In the genomic region with DNA sequence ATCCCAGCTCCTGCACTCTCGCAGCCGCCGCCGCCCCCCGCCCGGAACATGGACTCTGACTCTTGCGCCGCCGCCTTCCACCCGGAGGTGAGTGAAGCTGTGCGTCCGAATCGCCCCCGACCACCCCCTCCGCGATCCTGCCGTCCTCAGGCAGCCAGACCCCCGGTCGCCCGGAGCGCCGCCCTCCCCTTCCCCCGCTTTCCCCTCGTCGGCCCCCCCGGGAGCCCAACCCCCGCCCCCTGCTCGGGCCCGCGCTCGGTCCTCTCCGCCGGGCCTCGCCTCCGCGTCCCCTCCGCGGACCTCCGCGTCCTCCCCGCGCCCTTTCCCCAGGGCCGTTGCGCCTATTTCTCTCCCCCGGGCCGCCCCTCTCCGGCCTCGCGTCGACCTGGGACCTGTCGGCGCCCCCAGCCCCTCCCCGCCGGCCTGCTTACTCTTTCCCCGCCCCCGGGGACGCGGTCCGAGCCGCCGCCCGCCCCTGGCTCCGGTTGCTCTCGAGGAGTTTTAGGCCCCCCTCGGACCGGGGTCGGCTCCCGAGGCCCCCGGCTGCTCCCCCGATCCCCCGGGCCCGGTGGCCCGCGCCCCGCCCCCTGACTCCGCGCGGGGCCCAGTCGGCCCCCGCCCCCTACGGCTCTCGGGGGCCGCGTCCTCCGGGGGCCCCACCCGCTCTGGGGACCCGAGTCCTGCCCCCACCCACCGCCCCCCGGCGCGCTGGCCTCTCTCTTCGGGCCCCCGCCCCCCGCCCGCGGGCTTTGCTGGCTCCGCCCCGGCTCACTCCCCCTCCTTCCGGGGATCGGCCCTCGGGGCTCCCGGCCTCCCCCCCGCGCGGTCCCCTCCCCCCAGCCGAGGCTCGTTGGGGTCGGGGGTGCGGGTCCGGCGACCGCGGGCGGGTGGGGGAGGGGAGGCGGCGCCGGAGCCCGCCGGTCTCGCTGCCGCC, we compare ENCODE assay signal across 9 cellular contexts. TPM values are rescaled to one million over a fixed set of nuclear protein-coding genes. Genes with fewer than 3 reads are reported as not detected.
DNase-seq lines count a peak whose midpoint lies in the region; ATAC-seq and TF ChIP-seq lines count a peak whose summit lies in the region.
"Had no signal": no experiment of that assay in that cellular context is flagged by ENCODE, and none has a peak within 500 bp of the region (broad histone marks: within the 10 kb centered on the region; RNA-seq: fewer than 3 reads in every experiment).

No MANE protein-coding gene starts in this region.

- H3K4me3 ChIP-seq in neuron (ENCODE audit: low read length): peak overlapping the region; percentile 78

- no peaks in the 10 kb centered on the region for H3K27me3 ChIP-seq in foreskin keratinocyte
- H3K27me3 ChIP-seq in neuron (ENCODE audit: insufficient read depth, low read length): no peaks in the 10 kb centered on the region

- peak overlapping the region; percentile 84 for H2AFZ ChIP-seq in neuron (ENCODE audit: low read depth, low read length)

- H3K9me3 ChIP-seq in neuron (ENCODE audit: low read length): no peaks in the 10 kb centered on the region

- peaks cover 24% of the 10 kb centered on the region for H3K36me3 ChIP-seq in neuron (ENCODE audit: insufficient read depth, low read length)

- H3K4me1 ChIP-seq in foreskin keratinocyte (peaks cover 15% of the 10 kb centered on the region), neuron (ENCODE audit: insufficient read depth, low read length) (peaks cover 7% of the 10 kb centered on the region)

- TF ChIP-seq CTCF in foreskin keratinocyte (conservative IDR thresholded peaks at IDR 0.05): no peak

- no peak overlapping the region for H3K27ac ChIP-seq in foreskin keratinocyte

- DNase-seq in EL (peak; percentile 59), NAMALWA (ENCODE audit: low spot score) (peak; percentile 53), foreskin keratinocyte (no peak), amniotic stem cell (lab: John Stamatoyannopoulos, UW) (no peak), NCI-H1048 (lab: John Stamatoyannopoulos, UW) (no peak)
- DNase-seq in activated effector memory CD4-positive, alpha-beta T cell treated with anti-CD3 and anti-CD28 coated beads, Interleukin-2, amount 50 U/mL, for 16 hours: peak; percentile 88

- peak; percentile 0 for ATAC-seq in foreskin keratinocyte
- no peak for ATAC-seq in GM19455 (IDR thresholded peaks at IDR 0.05; ENCODE audit: unreplicated experiment)

RNA-seq across cellular contexts. Expression of a gene that starts 0.8 kb away (rescaled TPM):
- 15.3 and 16.3 TPM in 2 replicates for total RNA-seq in foreskin keratinocyte
- 8.2 and 9.9 TPM in 2 replicates for polyA plus RNA-seq in foreskin keratinocyte

RNA-seq across cellular contexts. Expression of a gene that starts 10.4 kb away (rescaled TPM):
- 15.3 and 15.4 TPM in 2 replicates for total RNA-seq in foreskin keratinocyte
- 16.8 and 18.6 TPM in 2 replicates for polyA plus RNA-seq in foreskin keratinocyte

RNA-seq across cellular contexts. Expression of a gene that starts 11.6 kb away (rescaled TPM):
- total RNA-seq in foreskin keratinocyte: 41.8 and 52.0 TPM in 2 replicates
- 25.4 and 29.4 TPM in 2 replicates for polyA plus RNA-seq in foreskin keratinocyte

RNA-seq across cellular contexts. Expression of a gene that starts 34.5 kb away (rescaled TPM):
- 14.6 and 15.3 TPM in 2 replicates for total RNA-seq in foreskin keratinocyte
- 13.4 and 14.7 TPM in 2 replicates for polyA plus RNA-seq in foreskin keratinocyte

RNA-seq across cellular contexts. Expression of a gene that starts 59.2 kb away (rescaled TPM):
- not detected in 2 replicates for total RNA-seq in foreskin keratinocyte
- not detected in 2 replicates for polyA plus RNA-seq in foreskin keratinocyte
- total RNA-seq: T-helper 2 cell treated with Interferon-gamma antibody and Interleukin-4, amounts not matched to agents 100 ng/mL and 5 ng/mL, for 36 hours had no signal

Comparison
In these comparisons a context has a peak if more than half of its experiments do, and no peak if none do; other contexts are left out.
1. DNase-seq: peak in EL (single experiment), NAMALWA (single experiment) and activated effector memory CD4-positive, alpha-beta T cell treated with anti-CD3 and anti-CD28 coated beads, Interleukin-2, amount 50 U/mL, for 16 hours (single experiment); none in foreskin keratinocyte (0 of 2), amniotic stem cell (single experiment) and NCI-H1048 (single experiment).